Comparison of ENCODE assay signal across 15 cellular contexts in the genomic region with DNA sequence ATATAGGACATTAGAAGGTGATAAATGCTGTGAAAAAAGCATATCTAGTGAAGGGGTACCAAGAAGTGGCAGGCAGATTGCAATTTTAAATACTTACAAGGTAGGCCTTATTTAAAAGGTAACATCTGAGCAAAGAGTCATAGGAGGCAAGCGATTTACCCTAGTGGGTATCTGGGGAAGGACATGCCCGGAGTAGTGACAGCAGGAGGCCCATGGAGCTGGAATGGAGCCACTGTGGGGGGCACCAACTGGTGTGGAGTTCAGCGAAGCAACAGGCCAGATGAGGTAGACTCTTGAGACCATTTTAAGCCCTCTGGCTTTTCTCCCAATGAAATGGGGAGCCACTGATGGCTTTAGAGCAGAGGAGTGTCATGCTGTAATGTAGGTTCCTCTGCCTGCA. TPM values are rescaled to one million over a fixed set of nuclear protein-coding genes. Genes with fewer than 3 reads are reported as not detected.
DNase-seq lines count a peak whose midpoint lies in the region; ATAC-seq, FAIRE-seq and TF ChIP-seq lines count a peak whose summit lies in the region.
"Had no signal": no experiment of that assay in that cellular context is flagged by ENCODE, and none has a peak within 500 bp of the region (broad histone marks: within the 10 kb centered on the region; RNA-seq: fewer than 3 reads in every experiment).

No MANE protein-coding gene starts in this region.

- no peak for FAIRE-seq in astrocyte (lab: Jason Lieb, UNC)

- ATAC-seq in GM23338 = peak; percentile 94

- CTCF ChIA-PET in AG04450 (lab: Charles Lee) = no interaction called here

- no peak overlapping the region for H4K91ac ChIP-seq in neuronal stem cell (ENCODE audit: low read depth, low read length, poor library complexity)

- WGBS in neuronal stem cell (ENCODE audit: extremely low coverage in 2 of 2, insufficient read length in 2 of 2, insufficient replicate concordance in 1 of 2), 2 donors = no CpG with 5 or more reads among the region's 3 CpGs

- peaks cover 57% of the 10 kb centered on the region for H3K36me3 Mint-ChIP-seq in GM23338 (ENCODE audit: low read depth)
- H3K36me3 Mint-ChIP-seq in astrocyte (ENCODE audit: low read depth, unreplicated experiment) = peaks cover 15% of the 10 kb centered on the region

- H2BK15ac ChIP-seq in neuronal stem cell (ENCODE audit: low read length) = no peak overlapping the region

- TF ChIP-seq CTCF in AG04450 (IDR thresholded peaks at IDR 0.05; ENCODE audit: low read depth, low read length) (0 out of 2 replicates have a peak, but pooled peaks have one; percentile 9), GM23338 (conservative IDR thresholded peaks at IDR 0.05; ENCODE audit: low read depth in 2 of 2) (peak in 1 of 2 experiments; percentile 46; a peak in 2 of 4 replicates), astrocyte (IDR thresholded peaks at IDR 0.05; ENCODE audit: insufficient read depth, low read depth, low read length) (no peak), fibroblast of the aortic adventitia (IDR thresholded peaks at IDR 0.05; ENCODE audit: insufficient read depth, low read length) (peak; percentile 24)

- H3K79me1 ChIP-seq in neuronal stem cell (ENCODE audit: low read depth, low read length) = no peaks in the 10 kb centered on the region

- no peaks in the 10 kb centered on the region for H4K20me1 ChIP-seq in GM23338 (replicated peaks; ENCODE audit: insufficient read depth)
- peaks cover 88% of the 10 kb centered on the region for H4K20me1 ChIP-seq in astrocyte (ENCODE audit: insufficient read depth, low read length)
- H4K20me1 ChIP-seq in Karpas-422 (ENCODE audit: insufficient read depth, low read depth, low read length) = no peaks in the 10 kb centered on the region

- H4K8ac ChIP-seq in neuronal stem cell (ENCODE audit: low read depth, low read length) = no peak overlapping the region

- H3K4me3 Mint-ChIP-seq in GM23338 (no peak overlapping the region), astrocyte (ENCODE audit: unreplicated experiment) (no peak overlapping the region)
- H3K4me3 Mint-ChIP-seq: immature natural killer cell had no signal

- H2BK5ac ChIP-seq in neuronal stem cell (ENCODE audit: low read length) = no peak overlapping the region

- H3K9me2 ChIP-seq in GM23338 (ENCODE audit: insufficient read depth) (no peaks in the 10 kb centered on the region), Karpas-422 (replicated peaks; ENCODE audit: insufficient read depth, low read length) (no peaks in the 10 kb centered on the region)

- H2AFZ ChIP-seq in GM23338 (no peak overlapping the region), astrocyte (ENCODE audit: low read depth, low read length) (no peak overlapping the region), Karpas-422 (ENCODE audit: low read length) (no peak overlapping the region), neuronal stem cell (ENCODE audit: low read length) (no peak overlapping the region)
- H2AFZ ChIP-seq: parathyroid adenoma had no signal

- DNase-seq in AG04450 (ENCODE audit: low read depth, low spot score) (no peak), GM23338 (ENCODE audit: low spot score) (peak; percentile 66), astrocyte (ENCODE audit: low read depth) (no peak), fibroblast of the aortic adventitia (ENCODE audit: low read depth) (no peak), SJCRH30 (no peak), cerebellar nuclear complex (lab: John Stamatoyannopoulos, UW) (no peak), Karpas-422 (no peak), neuronal stem cell (ENCODE audit: low spot score) (no peak)
- DNase-seq: Calu3; GF-D8; HCEC 1CT; immature natural killer cell; stimulated activated CD4-positive, alpha-beta T cell treated with anti-CD3 and anti-CD28 coated beads, Interleukin-4, amount 100 ng/mL, for 24 hours; substantia nigra had no signal

- peaks cover 17% of the 10 kb centered on the region for H3K4me1 Mint-ChIP-seq in GM23338
- H3K4me1 Mint-ChIP-seq in astrocyte (ENCODE audit: low read depth, unreplicated experiment) = peaks cover 16% of the 10 kb centered on the region
- H3K4me1 Mint-ChIP-seq: immature natural killer cell had no signal

- H3K9me3 Mint-ChIP-seq in GM23338 (no peaks in the 10 kb centered on the region), astrocyte (ENCODE audit: unreplicated experiment) (no peaks in the 10 kb centered on the region)
- H3K9me3 Mint-ChIP-seq: immature natural killer cell had no signal

- H3K23ac ChIP-seq in neuronal stem cell (ENCODE audit: low read depth, low read length, poor library complexity) = no peak overlapping the region

- peak overlapping the region; percentile 3; the same call in 1 of the 2 replicates for H3K27ac Mint-ChIP-seq in GM23338
- H3K27ac Mint-ChIP-seq in astrocyte (ENCODE audit: unreplicated experiment) = peak overlapping the region; percentile 21

- no peak overlapping the region for H2BK120ac ChIP-seq in neuronal stem cell (ENCODE audit: low read depth, low read length)

- H3K9ac ChIP-seq in astrocyte (ENCODE audit: low read length) (no peak overlapping the region), Karpas-422 (ENCODE audit: low read length) (no peak overlapping the region), neuronal stem cell (ENCODE audit: low read depth, low read length, poor library complexity) (no peak overlapping the region)
- H3K9ac ChIP-seq: parathyroid adenoma had no signal

- H3K18ac ChIP-seq in neuronal stem cell (ENCODE audit: low read length) = no peak overlapping the region

- H2BK12ac ChIP-seq in neuronal stem cell (ENCODE audit: low read length) = no peak overlapping the region

- H3K79me2 ChIP-seq in GM23338 (replicated peaks; ENCODE audit: insufficient read depth) (0 out of 2 replicates have a peak, but pooled peaks cover 7% of the 10 kb centered on the region), astrocyte (ENCODE audit: insufficient read depth, low read length) (peaks cover 89% of the 10 kb centered on the region), Karpas-422 (ENCODE audit: low read length) (peaks cover 15% of the 10 kb centered on the region)
- H3K79me2 ChIP-seq: parathyroid adenoma had no signal

- H3K4me2 ChIP-seq in GM23338 (no peak overlapping the region), astrocyte (ENCODE audit: low read length) (no peak overlapping the region), Karpas-422 (ENCODE audit: low read depth, low read length, poor library complexity, severe bottlenecking) (no peak overlapping the region), neuronal stem cell (ENCODE audit: insufficient read depth, low read length, poor library complexity, severe bottlenecking) (no peak overlapping the region)

- H3K27me3 Mint-ChIP-seq in GM23338 (ENCODE audit: insufficient read depth, low read depth, poor library complexity) (peaks cover 1% of the 10 kb centered on the region), astrocyte (ENCODE audit: low read depth, unreplicated experiment) (no peaks in the 10 kb centered on the region)

- H3K14ac ChIP-seq in neuronal stem cell (ENCODE audit: low read length) = no peak overlapping the region

- H3K4me3 ChIP-seq in AG04450 (ENCODE audit: low read depth, low read length) = no peak overlapping the region
- no peak overlapping the region for H3K4me3 ChIP-seq in GM23338
- H3K4me3 ChIP-seq in astrocyte (ENCODE audit: insufficient read depth, low read depth, low read length) = no peak overlapping the region
- H3K4me3 ChIP-seq in fibroblast of the aortic adventitia (ENCODE audit: low read depth, low read length) = no peak overlapping the region
- H3K4me3 ChIP-seq in SJCRH30 = no peak overlapping the region
- no peak overlapping the region for H3K4me3 ChIP-seq in Karpas-422 (ENCODE audit: low read length)
- no peak overlapping the region for H3K4me3 ChIP-seq in neuronal stem cell (ENCODE audit: low read length in 2 of 2)

- no peak overlapping the region for H3K4ac ChIP-seq in neuronal stem cell (ENCODE audit: low read length)

- H2AK5ac ChIP-seq in neuronal stem cell (ENCODE audit: low read depth, low read length) = no peak overlapping the region

- POLR2A ChIA-PET in AG04450 (lab: Yijun Ruan, JAX) = no interaction called here

- H3K4me1 ChIP-seq in GM23338 (ENCODE audit: insufficient read depth) (peaks cover 5% of the 10 kb centered on the region; the same call in 1 of the 2 replicates), astrocyte (ENCODE audit: insufficient read depth, low read length) (peaks cover 11% of the 10 kb centered on the region), SJCRH30 (no peaks in the 10 kb centered on the region), Karpas-422 (ENCODE audit: low read length) (no peaks in the 10 kb centered on the region), neuronal stem cell (ENCODE audit: control insufficient read depth in 2 of 2, insufficient read depth in 1 of 2, low read depth in 1 of 2, low read length in 2 of 2) (no peaks in the 10 kb centered on the region)
- H3K4me1 ChIP-seq: parathyroid adenoma had no signal

- H3K36me3 ChIP-seq in GM23338 (ENCODE audit: insufficient read depth) (peaks cover 48% of the 10 kb centered on the region), astrocyte (ENCODE audit: insufficient read depth, low read length) (peaks cover 81% of the 10 kb centered on the region), SJCRH30 (peaks cover 13% of the 10 kb centered on the region), Karpas-422 (ENCODE audit: insufficient read depth, low read length) (peaks cover 65% of the 10 kb centered on the region), neuronal stem cell (replicated peaks in 1 of 2; ENCODE audit: control insufficient read depth in 2 of 2, insufficient read depth in 2 of 2, low read length in 2 of 2) (peaks cover 10 to 28% of the 10 kb centered on the region in 2 donors)

- 0 out of 2 replicates have a peak, but pooled peaks cover 3% of the 10 kb centered on the region for H3F3A ChIP-seq in GM23338 (replicated peaks; ENCODE audit: low read depth)

- H3K9me3 ChIP-seq in AG04450 (ENCODE audit: control insufficient read depth, insufficient read depth, low read length) (no peaks in the 10 kb centered on the region), astrocyte (ENCODE audit: insufficient read depth, low read depth, low read length) (no peaks in the 10 kb centered on the region), SJCRH30 (replicated peaks) (no peaks in the 10 kb centered on the region), Karpas-422 (ENCODE audit: low read length) (no peaks in the 10 kb centered on the region), neuronal stem cell (replicated peaks in 1 of 2; ENCODE audit: control insufficient read depth in 2 of 2, insufficient read depth in 1 of 2, low read depth in 1 of 2, low read length in 2 of 2) (no peaks in the 10 kb centered on the region)

- H3K27ac ChIP-seq in AG04450 (ENCODE audit: low read depth, low read length) (peak overlapping the region; percentile 13), GM23338 (ENCODE audit: low read depth) (no peak overlapping the region), astrocyte (ENCODE audit: low read depth, low read length) (peak overlapping the region; percentile 26), SJCRH30 (no peak overlapping the region), Karpas-422 (ENCODE audit: low read length) (no peak overlapping the region), neuronal stem cell (replicated peaks; ENCODE audit: low read length) (no peak overlapping the region)
- H3K27ac ChIP-seq: parathyroid adenoma had no signal

- H3K27me3 ChIP-seq in AG04450 (ENCODE audit: control insufficient read depth, insufficient read depth, low read length) (no peaks in the 10 kb centered on the region), GM23338 (ENCODE audit: insufficient read depth) (no peaks in the 10 kb centered on the region), astrocyte (ENCODE audit: insufficient read depth, low read length) (no peaks in the 10 kb centered on the region), SJCRH30 (no peaks in the 10 kb centered on the region), Karpas-422 (ENCODE audit: low read length) (no peaks in the 10 kb centered on the region), neuronal stem cell (ENCODE audit: control insufficient read depth in 3 of 3, insufficient read depth in 3 of 3, low read depth in 1 of 3, low read length in 3 of 3) (no peaks in the 10 kb centered on the region)

RNA-seq across cellular contexts. Expression of gene SEC24D, which starts 37.3 kb away (rescaled TPM):
- polyA plus RNA-seq in AG04450 (2011; rRNA removed) (113 and 154 TPM in 2 replicates), GM23338 (2016; fragmentation: Nextera tagmentation; extraction: Ambion mirVana) (33.2 and 37.6 TPM in 2 replicates)
- polyA minus RNA-seq in AG04450 (2011; rRNA and poly(A)+ RNA removed) = 146 and 183 TPM in 2 replicates
- 87.3 and 94.8 TPM in 2 replicates for total RNA-seq in GM23338 (2014; rRNA removed; shearing (Covaris generic))
- total RNA-seq in astrocyte (187 and 188 TPM in 2 replicates), fibroblast of the aortic adventitia (ENCODE audit: low replicate concordance) (30.1 and 149 TPM in 2 replicates)
- 23.6 and 25.9 TPM in 2 replicates for total RNA-seq in SJCRH30 (2014; rRNA removed; shearing (Covaris generic))
- total RNA-seq in Karpas-422 (2014; rRNA removed; shearing (Covaris generic); ENCODE audit: low replicate concordance) = 45.6 and 65.0 TPM in 2 replicates
- 17.8 TPM for polyA plus RNA-seq in neuronal stem cell (2013, experiment 1 of 2)
- polyA plus RNA-seq in neuronal stem cell (2013, experiment 2 of 2) = 16.4 TPM

Comparison
In these comparisons a context has a peak if more than half of its experiments do, and no peak if none do; other contexts are left out.
1. H3K27ac ChIP-seq: peak in AG04450 (single experiment) and astrocyte (single experiment); none in GM23338 (single experiment), SJCRH30 (single experiment), Karpas-422 (single experiment) and neuronal stem cell (single experiment).